In the genomic region with DNA sequence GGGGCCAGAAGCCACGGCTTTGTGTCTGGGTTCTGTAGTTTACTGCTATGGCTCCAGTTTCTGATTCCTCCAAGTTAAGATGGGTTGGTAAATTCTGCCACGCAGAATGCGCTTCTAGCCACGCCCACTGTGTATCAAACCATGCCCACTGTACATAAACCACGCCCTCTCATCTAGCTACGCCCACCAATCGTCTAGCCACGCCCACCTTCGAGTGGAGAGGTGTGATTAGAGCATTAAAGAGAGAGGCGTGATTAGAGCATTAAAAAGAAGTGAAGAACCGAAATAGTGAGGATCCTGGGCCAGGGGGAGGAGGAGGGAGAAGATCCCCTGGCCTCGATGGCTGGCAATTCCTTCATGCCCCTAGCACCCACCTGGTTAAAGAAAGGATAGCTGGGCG, we compare ENCODE assay signal across 1 cellular context.
TF ChIP-seq lines count a peak whose summit lies in the region.

No MANE protein-coding gene starts in this region.

TF ChIP-seq in K562, 482 proteins besides CTCF, POLR2A, EP300 and RAD21 (continued from another document):
- TF ChIP-seq ZNF518B (CRISPR knock-in tag; IDR thresholded peaks at IDR 0.05) = no peak
- no peak for TF ChIP-seq E2F4 (CRISPR knock-in tag; IDR thresholded peaks at IDR 0.05; ENCODE audit: low read depth)
- TF ChIP-seq U2AF1 (optimal IDR thresholded peaks at IDR 0.05; ENCODE audit: low read depth, low read length) = no peak
- TF ChIP-seq RCOR1 (IDR thresholded peaks at IDR 0.05; ENCODE audit: borderline replicate concordance in 1 of 2, low read depth in 2 of 2, low read length in 2 of 2) = peak in 1 of 2 experiments; percentile 94; a peak in 3 of 4 replicates
- no peak for TF ChIP-seq ZNF778 (CRISPR knock-in tag; IDR thresholded peaks at IDR 0.05)
- no peak for TF ChIP-seq NELFE (IDR thresholded peaks at IDR 0.05; ENCODE audit: insufficient read depth, insufficient read length)
- TF ChIP-seq NRF1 (conservative IDR thresholded peaks at IDR 0.05 in 1 of 2, IDR thresholded peaks at IDR 0.05 in 1 of 2) = peak; percentile 18 to 29; a peak in 1 of 4 replicates
- peak in 1 of 2 experiments; percentile 45; a peak in 1 of 4 replicates for TF ChIP-seq HDAC1 (IDR thresholded peaks at IDR 0.05)
- 0 out of 2 replicates have a peak, but pooled peaks have one; percentile 9 for TF ChIP-seq EGR1 (conservative IDR thresholded peaks at IDR 0.05)
- no peak for TF ChIP-seq HLTF (IDR thresholded peaks at IDR 0.05)
- TF ChIP-seq PURB (CRISPR knock-in tag; IDR thresholded peaks at IDR 0.05; ENCODE audit: low read depth) = no peak
- TF ChIP-seq SP1 (CRISPR knock-in tag; IDR thresholded peaks at IDR 0.05) = peak; percentile 75; the same call in 1 of the 2 replicates
- TF ChIP-seq, protein P1, sequence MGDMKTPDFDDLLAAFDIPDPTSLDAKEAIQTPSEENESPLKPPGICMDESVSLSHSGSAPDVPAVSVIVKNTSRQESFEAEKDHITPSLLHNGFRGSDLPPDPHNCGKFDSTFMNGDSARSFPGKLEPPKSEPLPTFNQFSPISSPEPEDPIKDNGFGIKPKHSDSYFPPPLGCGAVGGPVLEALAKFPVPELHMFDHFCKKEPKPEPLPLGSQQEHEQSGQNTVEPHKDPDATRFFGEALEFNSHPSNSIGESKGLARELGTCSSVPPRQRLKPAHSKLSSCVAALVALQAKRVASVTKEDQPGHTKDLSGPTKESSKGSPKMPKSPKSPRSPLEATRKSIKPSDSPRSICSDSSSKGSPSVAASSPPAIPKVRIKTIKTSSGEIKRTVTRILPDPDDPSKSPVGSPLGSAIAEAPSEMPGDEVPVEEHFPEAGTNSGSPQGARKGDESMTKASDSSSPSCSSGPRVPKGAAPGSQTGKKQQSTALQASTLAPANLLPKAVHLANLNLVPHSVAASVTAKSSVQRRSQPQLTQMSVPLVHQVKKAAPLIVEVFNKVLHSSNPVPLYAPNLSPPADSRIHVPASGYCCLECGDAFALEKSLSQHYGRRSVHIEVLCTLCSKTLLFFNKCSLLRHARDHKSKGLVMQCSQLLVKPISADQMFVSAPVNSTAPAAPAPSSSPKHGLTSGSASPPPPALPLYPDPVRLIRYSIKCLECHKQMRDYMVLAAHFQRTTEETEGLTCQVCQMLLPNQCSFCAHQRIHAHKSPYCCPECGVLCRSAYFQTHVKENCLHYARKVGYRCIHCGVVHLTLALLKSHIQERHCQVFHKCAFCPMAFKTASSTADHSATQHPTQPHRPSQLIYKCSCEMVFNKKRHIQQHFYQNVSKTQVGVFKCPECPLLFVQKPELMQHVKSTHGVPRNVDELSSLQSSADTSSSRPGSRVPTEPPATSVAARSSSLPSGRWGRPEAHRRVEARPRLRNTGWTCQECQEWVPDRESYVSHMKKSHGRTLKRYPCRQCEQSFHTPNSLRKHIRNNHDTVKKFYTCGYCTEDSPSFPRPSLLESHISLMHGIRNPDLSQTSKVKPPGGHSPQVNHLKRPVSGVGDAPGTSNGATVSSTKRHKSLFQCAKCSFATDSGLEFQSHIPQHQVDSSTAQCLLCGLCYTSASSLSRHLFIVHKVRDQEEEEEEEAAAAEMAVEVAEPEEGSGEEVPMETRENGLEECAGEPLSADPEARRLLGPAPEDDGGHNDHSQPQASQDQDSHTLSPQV (IDR thresholded peaks at IDR 0.05) = no peak
- peak; percentile 93 to 96 for TF ChIP-seq KDM1A (IDR thresholded peaks at IDR 0.05)
- no peak for TF ChIP-seq ZNF277 (CRISPR knock-in tag; IDR thresholded peaks at IDR 0.05; ENCODE audit: borderline replicate concordance)
- TF ChIP-seq ATF1 (CRISPR knock-in tag; IDR thresholded peaks at IDR 0.05) = no peak
- TF ChIP-seq ATF1 (tag; IDR thresholded peaks at IDR 0.05) = no peak
- peak; percentile 54; the same call in 1 of the 2 replicates for TF ChIP-seq ZFP91 (CRISPR knock-in tag; IDR thresholded peaks at IDR 0.05)
- TF ChIP-seq SAFB (IDR thresholded peaks at IDR 0.05; ENCODE audit: borderline replicate concordance, low read depth, low read length) = no peak
- peak; percentile 63 for TF ChIP-seq HNRNPLL (IDR thresholded peaks at IDR 0.05; ENCODE audit: low read depth, low read length, poor library complexity, severe bottlenecking)
- no peak for TF ChIP-seq MTF1 (CRISPR knock-in tag; IDR thresholded peaks at IDR 0.05; ENCODE audit: borderline replicate concordance)
- no peak for TF ChIP-seq GATAD2A (IDR thresholded peaks at IDR 0.05)
- TF ChIP-seq ZZZ3 (IDR thresholded peaks at IDR 0.05) = no peak
- TF ChIP-seq ZNF398 (CRISPR knock-in tag; IDR thresholded peaks at IDR 0.05) = no peak
- TF ChIP-seq, protein P2, sequence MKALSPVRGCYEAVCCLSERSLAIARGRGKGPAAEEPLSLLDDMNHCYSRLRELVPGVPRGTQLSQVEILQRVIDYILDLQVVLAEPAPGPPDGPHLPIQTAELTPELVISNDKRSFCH (CRISPR knock-in tag; IDR thresholded peaks at IDR 0.05) = no peak
- TF ChIP-seq, protein P2 (tag; IDR thresholded peaks at IDR 0.05) = no peak
- TF ChIP-seq, protein P3, sequence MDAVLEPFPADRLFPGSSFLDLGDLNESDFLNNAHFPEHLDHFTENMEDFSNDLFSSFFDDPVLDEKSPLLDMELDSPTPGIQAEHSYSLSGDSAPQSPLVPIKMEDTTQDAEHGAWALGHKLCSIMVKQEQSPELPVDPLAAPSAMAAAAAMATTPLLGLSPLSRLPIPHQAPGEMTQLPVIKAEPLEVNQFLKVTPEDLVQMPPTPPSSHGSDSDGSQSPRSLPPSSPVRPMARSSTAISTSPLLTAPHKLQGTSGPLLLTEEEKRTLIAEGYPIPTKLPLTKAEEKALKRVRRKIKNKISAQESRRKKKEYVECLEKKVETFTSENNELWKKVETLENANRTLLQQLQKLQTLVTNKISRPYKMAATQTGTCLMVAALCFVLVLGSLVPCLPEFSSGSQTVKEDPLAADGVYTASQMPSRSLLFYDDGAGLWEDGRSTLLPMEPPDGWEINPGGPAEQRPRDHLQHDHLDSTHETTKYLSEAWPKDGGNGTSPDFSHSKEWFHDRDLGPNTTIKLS (IDR thresholded peaks at IDR 0.05; ENCODE audit: borderline replicate concordance, low read depth) = no peak
- TF ChIP-seq, protein P4, sequence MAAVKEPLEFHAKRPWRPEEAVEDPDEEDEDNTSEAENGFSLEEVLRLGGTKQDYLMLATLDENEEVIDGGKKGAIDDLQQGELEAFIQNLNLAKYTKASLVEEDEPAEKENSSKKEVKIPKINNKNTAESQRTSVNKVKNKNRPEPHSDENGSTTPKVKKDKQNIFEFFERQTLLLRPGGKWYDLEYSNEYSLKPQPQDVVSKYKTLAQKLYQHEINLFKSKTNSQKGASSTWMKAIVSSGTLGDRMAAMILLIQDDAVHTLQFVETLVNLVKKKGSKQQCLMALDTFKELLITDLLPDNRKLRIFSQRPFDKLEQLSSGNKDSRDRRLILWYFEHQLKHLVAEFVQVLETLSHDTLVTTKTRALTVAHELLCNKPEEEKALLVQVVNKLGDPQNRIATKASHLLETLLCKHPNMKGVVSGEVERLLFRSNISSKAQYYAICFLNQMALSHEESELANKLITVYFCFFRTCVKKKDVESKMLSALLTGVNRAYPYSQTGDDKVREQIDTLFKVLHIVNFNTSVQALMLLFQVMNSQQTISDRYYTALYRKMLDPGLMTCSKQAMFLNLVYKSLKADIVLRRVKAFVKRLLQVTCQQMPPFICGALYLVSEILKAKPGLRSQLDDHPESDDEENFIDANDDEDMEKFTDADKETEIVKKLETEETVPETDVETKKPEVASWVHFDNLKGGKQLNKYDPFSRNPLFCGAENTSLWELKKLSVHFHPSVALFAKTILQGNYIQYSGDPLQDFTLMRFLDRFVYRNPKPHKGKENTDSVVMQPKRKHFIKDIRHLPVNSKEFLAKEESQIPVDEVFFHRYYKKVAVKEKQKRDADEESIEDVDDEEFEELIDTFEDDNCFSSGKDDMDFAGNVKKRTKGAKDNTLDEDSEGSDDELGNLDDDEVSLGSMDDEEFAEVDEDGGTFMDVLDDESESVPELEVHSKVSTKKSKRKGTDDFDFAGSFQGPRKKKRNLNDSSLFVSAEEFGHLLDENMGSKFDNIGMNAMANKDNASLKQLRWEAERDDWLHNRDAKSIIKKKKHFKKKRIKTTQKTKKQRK (IDR thresholded peaks at IDR 0.05; ENCODE audit: borderline replicate concordance, low read depth, low read length) = no peak
- TF ChIP-seq CBFB (CRISPR knock-in tag; IDR thresholded peaks at IDR 0.05) = no peak
- TF ChIP-seq, protein P5, sequence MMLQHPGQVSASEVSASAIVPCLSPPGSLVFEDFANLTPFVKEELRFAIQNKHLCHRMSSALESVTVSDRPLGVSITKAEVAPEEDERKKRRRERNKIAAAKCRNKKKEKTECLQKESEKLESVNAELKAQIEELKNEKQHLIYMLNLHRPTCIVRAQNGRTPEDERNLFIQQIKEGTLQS (IDR thresholded peaks at IDR 0.05) = 0 out of 2 replicates have a peak, but pooled peaks have one; percentile 21
- TF ChIP-seq, protein P5 (CRISPR knock-in tag; conservative IDR thresholded peaks at IDR 0.05) = no peak
- no peak for TF ChIP-seq PCBP1 (IDR thresholded peaks at IDR 0.05; ENCODE audit: low read depth, low read length, poor library complexity, severe bottlenecking)
